9 cellular contexts compared by ENCODE assay signal in genomic region chr21:25313891-25314646, GRCh38.
DNase-seq lines count a peak whose midpoint lies in the region; ATAC-seq and TF ChIP-seq lines count a peak whose summit lies in the region.
"Had no signal": no experiment of that assay in that cellular context is flagged by ENCODE, and none has a peak within 500 bp of the region (broad histone marks: within the 10 kb centered on the region; RNA-seq: fewer than 3 reads in every experiment).

No MANE protein-coding gene starts in this region.

- H3K27me3 Mint-ChIP-seq in activated CD8-positive, alpha-beta memory T cell treated with anti-CD3 and anti-CD28 coated beads, Interleukin-2, amount 10 ng/mL, durations not matched to agents 7 days and 5 days, result no peaks in the 10 kb centered on the region

- H3K4me3 ChIP-seq in AG04449 (ENCODE audit: low read depth, low read length), result no peak overlapping the region

- ATAC-seq in GM18868 (IDR thresholded peaks at IDR 0.05; ENCODE audit: unreplicated experiment) (peak; percentile 40), HG03378 (IDR thresholded peaks at IDR 0.05; ENCODE audit: unreplicated experiment) (no peak)
- no peak for ATAC-seq in activated CD8-positive, alpha-beta memory T cell treated with anti-CD3 and anti-CD28 coated beads, Interleukin-2, amount 10 ng/mL, durations not matched to agents 7 days and 5 days

- peak; percentile 23 for TF ChIP-seq CTCF in AG04449 (IDR thresholded peaks at IDR 0.05; ENCODE audit: insufficient read depth, low read length, missing control alignments)

- POLR2A ChIA-PET in AG04449 (lab: Yijun Ruan, JAX), result no interaction called here

- peaks cover 2% of the 10 kb centered on the region for H3K9me3 Mint-ChIP-seq in activated CD8-positive, alpha-beta memory T cell treated with anti-CD3 and anti-CD28 coated beads, Interleukin-2, amount 10 ng/mL, durations not matched to agents 7 days and 5 days (ENCODE audit: low read depth)

- CTCF ChIA-PET in AG04449 (lab: Yijun Ruan, JAX), result interaction anchor here (1.0 to 3.3 kb wide), 23 partner anchors 8 to 421 kb away, joined by 3 to 29 read pairs (median 5); no protein-coding TSS in a partner anchor
- CTCF ChIA-PET in activated CD8-positive, alpha-beta memory T cell treated with anti-CD3 and anti-CD28 coated beads, Interleukin-2, amount 10 ng/mL, durations not matched to agents 7 days and 5 days (lab: Charles Lee), result interaction anchor here (1.6 kb wide), 1 partner anchor 10 kb away, joined by 3 read pairs; no protein-coding TSS in a partner anchor

- H3K4me1 Mint-ChIP-seq in activated CD8-positive, alpha-beta memory T cell treated with anti-CD3 and anti-CD28 coated beads, Interleukin-2, amount 10 ng/mL, durations not matched to agents 7 days and 5 days, result no peaks in the 10 kb centered on the region

- no peaks in the 10 kb centered on the region for H3K36me3 Mint-ChIP-seq in activated CD8-positive, alpha-beta memory T cell treated with anti-CD3 and anti-CD28 coated beads, Interleukin-2, amount 10 ng/mL, durations not matched to agents 7 days and 5 days

- no peak overlapping the region for H3K27ac Mint-ChIP-seq in activated CD8-positive, alpha-beta memory T cell treated with anti-CD3 and anti-CD28 coated beads, Interleukin-2, amount 10 ng/mL, durations not matched to agents 7 days and 5 days

- DNase-seq in AG04449 (ENCODE audit: low read depth, low spot score) (no peak), NCI-H69 (lab: John Stamatoyannopoulos, UW) (peak; percentile 48), fibroblast of gingiva (ENCODE audit: low read depth) (peak; percentile 20), amygdala (lab: John Stamatoyannopoulos, UW) (no peak), occipital lobe (lab: John Stamatoyannopoulos, UW) (no peak)
- no peak for DNase-seq in activated CD8-positive, alpha-beta memory T cell treated with anti-CD3 and anti-CD28 coated beads, Interleukin-2, amount 10 ng/mL, durations not matched to agents 7 days and 5 days
- DNase-seq: GDM1 had no signal

- no peak overlapping the region for H3K4me3 Mint-ChIP-seq in activated CD8-positive, alpha-beta memory T cell treated with anti-CD3 and anti-CD28 coated beads, Interleukin-2, amount 10 ng/mL, durations not matched to agents 7 days and 5 days

Comparison
In these comparisons a context has a peak if more than half of its experiments do, and no peak if none do; other contexts are left out.
1. DNase-seq: peak in NCI-H69 (single experiment) and fibroblast of gingiva (single experiment); none in AG04449 (single experiment), amygdala (0 of 56), activated CD8-positive, alpha-beta memory T cell treated with anti-CD3 and anti-CD28 coated beads, Interleukin-2, amount 10 ng/mL, durations not matched to agents 7 days and 5 days (single experiment) and occipital lobe (single experiment).